ENCODE assay signal across 9 cellular contexts in the genomic region with DNA sequence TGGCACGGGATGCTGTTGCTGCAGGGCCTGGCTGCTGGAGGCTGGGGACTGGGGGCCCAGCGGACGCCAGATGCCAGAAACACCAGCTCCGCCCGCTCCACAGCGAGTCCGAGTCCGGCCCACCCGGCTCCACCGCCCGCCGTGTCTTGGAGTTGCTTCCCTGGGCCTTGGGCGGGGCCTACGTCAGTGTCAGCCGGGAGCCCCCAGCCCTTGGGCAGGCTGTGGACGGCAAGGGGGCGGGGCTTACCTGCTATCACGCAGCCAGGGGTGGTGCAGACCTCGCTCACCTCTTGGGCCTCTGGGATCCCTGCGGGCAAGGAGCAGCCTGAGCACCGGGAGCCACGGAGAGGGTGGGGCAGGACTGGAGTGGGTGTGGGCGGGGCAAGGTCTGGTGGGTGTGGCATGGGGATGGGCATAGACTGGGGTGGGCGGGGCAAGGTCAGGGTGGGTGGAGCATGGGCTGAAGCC. TPM values are rescaled to one million over a fixed set of nuclear protein-coding genes. Genes with fewer than 3 reads are reported as not detected.
A peak's percentile ranks its signal among the peaks of the same experiment; 100 is the strongest.
DNase-seq lines count a peak whose midpoint lies in the region; ATAC-seq, FAIRE-seq and TF ChIP-seq lines count a peak whose summit lies in the region.
"Had no signal": no experiment of that assay in that cellular context is flagged by ENCODE, and none has a peak within 500 bp of the region (broad histone marks: within the 10 kb centered on the region; RNA-seq: fewer than 3 reads in every experiment).

No MANE protein-coding gene starts in this region.

- no peak for ATAC-seq in GM21737 (IDR thresholded peaks at IDR 0.05; ENCODE audit: unreplicated experiment)
- no peak for ATAC-seq in GM18858 (IDR thresholded peaks at IDR 0.05; ENCODE audit: unreplicated experiment)

- H3K56ac ChIP-seq in H1 (replicated peaks; ENCODE audit: insufficient read length, low read depth, low read length), result no peak overlapping the region

- no peak overlapping the region for H4K91ac ChIP-seq in H1 (replicated peaks; ENCODE audit: insufficient read length, low read length)

- H3K4ac ChIP-seq in H1 (replicated peaks; ENCODE audit: insufficient read length, low read depth, low read length), result no peak overlapping the region

- peaks cover 0 to 3% (median 0%) of the 10 kb centered on the region in 4 experiments; a peak in 2 of 7 replicates for H3K4me1 ChIP-seq in H1 (replicated peaks in 1 of 4; ENCODE audit: control insufficient read depth in 3 of 4, insufficient read depth in 4 of 4, low read length in 3 of 4)
- H3K4me1 ChIP-seq in osteoblast (ENCODE audit: insufficient read depth, low read length), result no peaks in the 10 kb centered on the region
- H3K4me1 ChIP-seq in effector memory CD4-positive, alpha-beta T cell (ENCODE audit: control insufficient read depth, insufficient read depth, low read length, poor library complexity, severe bottlenecking), result no peaks in the 10 kb centered on the region

- no peak overlapping the region for H3K23ac ChIP-seq in H1 (ENCODE audit: insufficient read length)

- no peak overlapping the region for H4K5ac ChIP-seq in H1 (ENCODE audit: insufficient read length, low read depth, low read length)

- TF ChIP-seq EP300 in H1 (IDR thresholded peaks at IDR 0.05; ENCODE audit: borderline replicate concordance in 1 of 2, low read depth in 2 of 2, low read length in 2 of 2), result no peak

- 0 out of 2 replicates have a peak overlapping the region, but pooled peaks have one; percentile 3 for H2BK12ac ChIP-seq in H1 (ENCODE audit: low read depth, low read length)

- H2BK5ac ChIP-seq in H1 (ENCODE audit: low read depth, low read length), result no peak overlapping the region

- H3K23me2 ChIP-seq in H1 (ENCODE audit: low read depth, low read length), result no peaks in the 10 kb centered on the region

- H4K8ac ChIP-seq in H1 (ENCODE audit: extremely low read depth, insufficient read depth, low read length), result no peak overlapping the region; the same call in 1 of the 2 replicates

- CTCF ChIA-PET in H1 (lab: Charles Lee; ENCODE audit: partially characterized antibody), result interaction anchor here (0.9 kb wide), 1 partner anchor 18 kb away, joined by 4 read pairs; no protein-coding TSS in a partner anchor
- CTCF ChIA-PET in GM10248 (lab: Yijun Ruan, JAX), result no interaction called here

- H3K27ac ChIP-seq in H1 (ENCODE audit: low read depth, low read length), result no peak overlapping the region
- no peak overlapping the region for H3K27ac ChIP-seq in osteoblast (ENCODE audit: low read depth, low read length)
- no peak overlapping the region for H3K27ac ChIP-seq in effector memory CD4-positive, alpha-beta T cell (ENCODE audit: insufficient read depth, low read length, poor library complexity, severe bottlenecking)
- H3K27ac ChIP-seq: VCaP had no signal

- H3K4me3 ChIP-seq in H1 (ENCODE audit: extremely low read depth in 1 of 4, insufficient read depth in 2 of 4, low read depth in 3 of 4, low read length in 4 of 4) (peak overlapping the region in 2 of 4 experiments; percentile 3 to 52; a peak in 3 of 8 replicates), osteoblast (ENCODE audit: insufficient read depth, low read length) (no peak overlapping the region)
- no peak overlapping the region for H3K4me3 ChIP-seq in effector memory CD4-positive, alpha-beta T cell (ENCODE audit: insufficient read depth, low read depth, low read length, poor library complexity, severe bottlenecking)

- H3K9ac ChIP-seq in H1 (replicated peaks in 1 of 4; ENCODE audit: extremely low read depth in 1 of 4, low read depth in 3 of 4, low read length in 3 of 4), result no peak overlapping the region

- H3K36me3 ChIP-seq in H1 (ENCODE audit: control insufficient read depth in 2 of 4, insufficient read depth in 4 of 4, low read length in 3 of 4) (no peaks in the 10 kb centered on the region), osteoblast (ENCODE audit: insufficient read depth, low read length) (no peaks in the 10 kb centered on the region)
- H3K36me3 ChIP-seq in effector memory CD4-positive, alpha-beta T cell (ENCODE audit: control insufficient read depth, insufficient read depth, low read length), result no peaks in the 10 kb centered on the region

- H3K79me2 ChIP-seq in H1 (ENCODE audit: control insufficient read depth in 1 of 2, insufficient read depth in 2 of 2, low read length in 2 of 2), result no peaks in the 10 kb centered on the region
- H3K79me2 ChIP-seq in osteoblast (ENCODE audit: insufficient read depth, low read length), result no peaks in the 10 kb centered on the region

- no peaks in the 10 kb centered on the region for H4K20me1 ChIP-seq in H1 (replicated peaks in 1 of 2; ENCODE audit: control insufficient read depth in 1 of 2, insufficient read depth in 2 of 2, low read length in 2 of 2)
- H4K20me1 ChIP-seq in osteoblast (ENCODE audit: insufficient read depth, low read length), result no peaks in the 10 kb centered on the region

- no peak overlapping the region for H2BK120ac ChIP-seq in H1 (replicated peaks; ENCODE audit: low read depth, low read length)

- DNase-seq in ELR (ENCODE audit: low read depth) (peak; percentile 21), NCI-H345 (lab: John Stamatoyannopoulos, UW) (peak; percentile 88), H1 (ENCODE audit: low read depth in 1 of 2, low spot score in 2 of 2) (peak; percentile 31 to 64), osteoblast (ENCODE audit: insufficient read length, low spot score, missing footprints) (peak; percentile 89), GM10248 (ENCODE audit: extremely low spot score) (no peak)
- DNase-seq in effector memory CD4-positive, alpha-beta T cell, result no peak

- H2AK5ac ChIP-seq in H1 (ENCODE audit: low read depth, low read length), result no peak overlapping the region

- H3K9me3 ChIP-seq in H1 (ENCODE audit: insufficient read depth in 2 of 2, low read depth in 1 of 2, low read length in 1 of 2), result peaks cover 2 to 8% of the 10 kb centered on the region in 2 experiments; a peak in 3 of 4 replicates
- no peaks in the 10 kb centered on the region for H3K9me3 ChIP-seq in osteoblast (ENCODE audit: low read depth, low read length)
- no peaks in the 10 kb centered on the region for H3K9me3 ChIP-seq in effector memory CD4-positive, alpha-beta T cell (ENCODE audit: control insufficient read depth, low read length)

- 16% methylated on average over 22 of the region's 24 CpGs; no CpG with 5 or more reads in 1 of the 2 experiments for WGBS in H1 (ENCODE audit: extremely low coverage in 1 of 2, insufficient coverage in 1 of 2, insufficient read length in 1 of 2, insufficient replicate concordance in 2 of 2, low coverage in 1 of 2, low lambda C conversion rate in 2 of 2, missing lambda C conversion rate in 1 of 2), 2 experiments

- no peak overlapping the region for H3K18ac ChIP-seq in H1 (ENCODE audit: extremely low read depth, low read length)

- no peak for FAIRE-seq in H1 (lab: Jason Lieb, UNC)

- H2AFZ ChIP-seq in H1 (ENCODE audit: low read length) (no peak overlapping the region), osteoblast (ENCODE audit: low read length) (no peak overlapping the region)

- H3K27me3 ChIP-seq in H1 (replicated peaks in 1 of 4; ENCODE audit: control insufficient read depth in 3 of 4, extremely low read depth in 1 of 4, insufficient read depth in 3 of 4, low read length in 3 of 4) (peaks cover 0 to 3% (median 0%) of the 10 kb centered on the region in 4 experiments; a peak in 1 of 7 replicates), osteoblast (ENCODE audit: insufficient read depth, low read length) (no peaks in the 10 kb centered on the region)
- H3K27me3 ChIP-seq in effector memory CD4-positive, alpha-beta T cell (replicated peaks; ENCODE audit: control insufficient read depth, insufficient read depth, low read length, poor library complexity, severe bottlenecking), result no peaks in the 10 kb centered on the region

- no peak for TF ChIP-seq POLR2A in H1 (IDR thresholded peaks at IDR 0.05; ENCODE audit: control extremely low read depth in 1 of 2, low read depth in 2 of 2, low read length in 2 of 2)

- no peak overlapping the region for H2BK20ac ChIP-seq in H1 (ENCODE audit: low read length)

- POLR2A ChIA-PET in H1 (lab: Charles Lee; ENCODE audit: partially characterized antibody), result no interaction called here
- POLR2A ChIA-PET in GM10248 (lab: Yijun Ruan, JAX), result no interaction called here

- H3K14ac ChIP-seq in H1 (ENCODE audit: insufficient read length), result no peak overlapping the region

- H3K4me2 ChIP-seq in H1 (ENCODE audit: insufficient read depth in 1 of 2, low read depth in 2 of 2, low read length in 2 of 2) (peak overlapping the region; percentile 4 to 53; a peak in 3 of 4 replicates), osteoblast (ENCODE audit: insufficient read depth, low read length) (no peak overlapping the region)

- no peaks in the 10 kb centered on the region for H3K79me1 ChIP-seq in H1 (ENCODE audit: low read depth, low read length)

- TF ChIP-seq CTCF in H1 (IDR thresholded peaks at IDR 0.05; ENCODE audit: control extremely low read depth in 1 of 3, insufficient read depth in 1 of 3, low read depth in 1 of 3, low read length in 3 of 3) (no peak), osteoblast (IDR thresholded peaks at IDR 0.05; ENCODE audit: extremely low read depth, low read depth, low read length) (no peak), GM10248 (IDR thresholded peaks at IDR 0.05; ENCODE audit: control extremely low read depth, extremely low read depth, low read depth, missing control alignments) (no peak)

- H2BK15ac ChIP-seq in H1 (ENCODE audit: low read length), result no peak overlapping the region

- no peak for TF ChIP-seq RAD21 in H1 (IDR thresholded peaks at IDR 0.05 in 1 of 2, conservative IDR thresholded peaks at IDR 0.05 in 1 of 2; ENCODE audit: low read depth in 2 of 2, low read length in 2 of 2)

RNA-seq across cellular contexts. Expression of a gene that starts 21.7 kb away (rescaled TPM):
- 0.91 TPM in 1 of 2 replicates, not detected in the other for total RNA-seq in H1 (2021; fragmentation: NEBNext Ultra II Directional; extraction: Animal tissue kit (Norgen Biotek cat#: 25700))
- 1.7 and 4.0 TPM in 2 replicates for polyA plus RNA-seq in H1 (2011; rRNA removed)
- 2.4 TPM for polyA plus RNA-seq in H1 (2011; cell fraction: cytosol; rRNA removed)
- 9.8 TPM for polyA plus RNA-seq in H1 (2011; cell fraction: nucleus; rRNA removed)
- polyA plus RNA-seq in H1 (2012, experiment 1 of 2), result 0.18 to 1.4 TPM (median 1.2 TPM) in 4 replicates
- polyA plus RNA-seq in H1 (2012, experiment 2 of 2), result 1.3 TPM
- 1.2 TPM for polyA plus RNA-seq in H1 (2013, experiment 1 of 2)
- polyA plus RNA-seq in H1 (2013, experiment 2 of 2), result 1.0 TPM
- 0.47 and 0.54 TPM in 2 replicates for polyA minus RNA-seq in H1 (2011; rRNA and poly(A)+ RNA removed)
- polyA minus RNA-seq in H1 (2011; cell fraction: cytosol; rRNA and poly(A)+ RNA removed), result not detected
- 0.70 TPM for polyA minus RNA-seq in H1 (2011; cell fraction: nucleus; rRNA and poly(A)+ RNA removed)
- total RNA-seq in osteoblast, result under 0.01 TPM in 1 of 2 replicates, not detected in the other

RNA-seq across cellular contexts. Expression of a gene that starts 24.5 kb away (rescaled TPM):
- 44.4 and 46.0 TPM in 2 replicates for total RNA-seq in H1 (2021; fragmentation: NEBNext Ultra II Directional; extraction: Animal tissue kit (Norgen Biotek cat#: 25700))
- polyA plus RNA-seq in H1 (2011; rRNA removed), result 35.3 and 54.6 TPM in 2 replicates
- 39.9 TPM for polyA plus RNA-seq in H1 (2011; cell fraction: cytosol; rRNA removed)
- 87.5 TPM for polyA plus RNA-seq in H1 (2011; cell fraction: nucleus; rRNA removed)
- polyA plus RNA-seq in H1 (2012, experiment 1 of 2), result 35.5 to 45.3 TPM (median 42.8 TPM) in 4 replicates
- polyA plus RNA-seq in H1 (2012, experiment 2 of 2), result 46.9 TPM
- polyA plus RNA-seq in H1 (2013, experiment 1 of 2), result 27.5 TPM
- polyA plus RNA-seq in H1 (2013, experiment 2 of 2), result 26.7 TPM
- polyA minus RNA-seq in H1 (2011; rRNA and poly(A)+ RNA removed), result 15.9 and 21.5 TPM in 2 replicates
- 18.1 TPM for polyA minus RNA-seq in H1 (2011; cell fraction: cytosol; rRNA and poly(A)+ RNA removed)
- polyA minus RNA-seq in H1 (2011; cell fraction: nucleus; rRNA and poly(A)+ RNA removed), result 16.7 TPM
- 8.0 and 9.4 TPM in 2 replicates for total RNA-seq in osteoblast

RNA-seq across cellular contexts. Expression of a gene that starts 54.9 kb away (rescaled TPM):
- total RNA-seq in H1 (2021; fragmentation: NEBNext Ultra II Directional; extraction: Animal tissue kit (Norgen Biotek cat#: 25700)), result 0.50 and 0.65 TPM in 2 replicates
- 0.13 and 0.36 TPM in 2 replicates for polyA plus RNA-seq in H1 (2011; rRNA removed)
- polyA plus RNA-seq in H1 (2011; cell fraction: cytosol; rRNA removed), result 0.43 TPM
- polyA plus RNA-seq in H1 (2011; cell fraction: nucleus; rRNA removed), result 1.1 TPM
- 0.17 to 0.35 TPM (median 0.24 TPM) in 3 of 4 replicates, not detected in the other for polyA plus RNA-seq in H1 (2012, experiment 1 of 2)
- polyA plus RNA-seq in H1 (2012, experiment 2 of 2), result not detected
- 0.08 TPM for polyA plus RNA-seq in H1 (2013, experiment 1 of 2)
- polyA plus RNA-seq in H1 (2013, experiment 2 of 2), result 0.09 TPM
- polyA minus RNA-seq in H1 (2011; rRNA and poly(A)+ RNA removed), result 0.22 and 0.32 TPM in 2 replicates
- polyA minus RNA-seq in H1 (2011; cell fraction: cytosol; rRNA and poly(A)+ RNA removed), result not detected
- 1.5 TPM for polyA minus RNA-seq in H1 (2011; cell fraction: nucleus; rRNA and poly(A)+ RNA removed)
- total RNA-seq in osteoblast, result 29.2 and 36.6 TPM in 2 replicates

Comparison
In these comparisons a context has a peak if more than half of its experiments do, and no peak if none do; other contexts are left out.
1. DNase-seq: peak in ELR (single experiment), NCI-H345 (single experiment), H1 (2 of 2) and osteoblast (single experiment); none in GM10248 (single experiment) and effector memory CD4-positive, alpha-beta T cell (0 of 3).
2. RNA of a gene that starts 54.9 kb away (total RNA-seq): 29.2 to 36.6 TPM in osteoblast; 0.50 to 0.65 TPM in H1; every median in the first group is over 10 times any median in the second.